In genomic region chr21:36125513-36126121, GRCh38 we compare ENCODE assay signal across 8 cellular contexts. TPM values are rescaled to one million over a fixed set of nuclear protein-coding genes. Genes with fewer than 3 reads are reported as not detected.
DNase-seq lines count a peak whose midpoint lies in the region; ATAC-seq and TF ChIP-seq lines count a peak whose summit lies in the region.

No MANE protein-coding gene starts in this region.

- 52 to 53% methylated on average over 6 to 8 of the region's 8 CpGs for WGBS in endodermal cell (ENCODE audit: insufficient coverage in 1 of 2, insufficient read length in 1 of 2), 2 experiments
- WGBS in upper lobe of left lung, 2 donors, result 17 to 28% methylated on average over 8 of the region's 8 CpGs

- H3K27me3 ChIP-seq in endodermal cell (ENCODE audit: control insufficient read depth, insufficient read depth, low read length, poor library complexity, severe bottlenecking) (peaks cover 2% of the 10 kb centered on the region), upper lobe of left lung (no peaks in the 10 kb centered on the region)

- no peaks in the 10 kb centered on the region for H3K9me3 Mint-ChIP-seq in endodermal cell

- no peak overlapping the region for H3K4me3 Mint-ChIP-seq in endodermal cell

- H3K27ac ChIP-seq in endodermal cell (ENCODE audit: low read depth, low read length), result no peak overlapping the region
- peak overlapping the region; percentile 1 to 69 (median 48) for H3K27ac ChIP-seq in upper lobe of left lung

- TF ChIP-seq POLR2A in upper lobe of left lung (IDR thresholded peaks at IDR 0.05), result no peak

- ATAC-seq in GM19351 (IDR thresholded peaks at IDR 0.05; ENCODE audit: unreplicated experiment), result peak; percentile 43
- peak; percentile 71 to 83 for ATAC-seq in upper lobe of left lung (ENCODE audit: low FRiP score in 2 of 2)
- no peak for ATAC-seq in GM18907 (IDR thresholded peaks at IDR 0.05; ENCODE audit: unreplicated experiment)

- DNase-seq in AG10803 (ENCODE audit: low read depth) (peak; percentile 59), NCI-H226 (peak; percentile 22), endodermal cell (peak; percentile 79), myocyte (ENCODE audit: low read depth) (peak; percentile 71), upper lobe of left lung (peak in 1 of 2 donors; percentile 76)
- DNase-seq in activated CD4-positive, alpha-beta T cell treated with anti-CD3 and anti-CD28 coated beads, Interleukin-2, amount 50 U/mL, for 4 hours, result peak; percentile 51 to 52

- no peak overlapping the region for H3K9ac ChIP-seq in endodermal cell (ENCODE audit: extremely low read depth, low read length, poor library complexity, severe bottlenecking)

- H3K36me3 Mint-ChIP-seq in endodermal cell (ENCODE audit: low read depth), result no peaks in the 10 kb centered on the region

- H3K4me1 ChIP-seq in endodermal cell (ENCODE audit: control insufficient read depth, insufficient read depth, low read length) (no peaks in the 10 kb centered on the region), upper lobe of left lung (peaks cover 0 to 26% (median 13%) of the 10 kb centered on the region in 4 donors)

- H3K36me3 ChIP-seq in endodermal cell (ENCODE audit: control insufficient read depth, insufficient read depth, low read length) (no peaks in the 10 kb centered on the region), upper lobe of left lung (no peaks in the 10 kb centered on the region)

- H3K9me3 ChIP-seq in endodermal cell (ENCODE audit: control insufficient read depth, low read length) (no peaks in the 10 kb centered on the region), upper lobe of left lung (no peaks in the 10 kb centered on the region)

- peaks cover 6% of the 10 kb centered on the region for H3K27me3 Mint-ChIP-seq in endodermal cell (ENCODE audit: insufficient read depth)

- H3K27ac Mint-ChIP-seq in endodermal cell, result no peak overlapping the region

- H3K4me3 ChIP-seq in AG10803 (ENCODE audit: low read length) (no peak overlapping the region), endodermal cell (ENCODE audit: low read length) (no peak overlapping the region), upper lobe of left lung (no peak overlapping the region)

- TF ChIP-seq CTCF in AG10803 (conservative IDR thresholded peaks at IDR 0.05; ENCODE audit: low read length) (peak; percentile 97), endodermal cell (conservative IDR thresholded peaks at IDR 0.05) (peak; percentile 89), upper lobe of left lung (IDR thresholded peaks at IDR 0.05) (peak; percentile 75 to 87 (median 82))

- no peak for TF ChIP-seq EP300 in upper lobe of left lung (IDR thresholded peaks at IDR 0.05)

- peaks cover 22% of the 10 kb centered on the region for H3K4me1 Mint-ChIP-seq in endodermal cell

RNA-seq across cellular contexts. Expression of gene CBR3, which starts 9.3 kb away (rescaled TPM):
- total RNA-seq in endodermal cell, result not detected
- polyA plus RNA-seq in endodermal cell (2013, experiment 1 of 2), result 0.32 TPM
- 0.37 TPM for polyA plus RNA-seq in endodermal cell (2013, experiment 2 of 2)
- 1.3 and 3.2 TPM in 2 replicates for total RNA-seq in myocyte
- polyA plus RNA-seq in myocyte (2012), result 6.2 TPM
- 1 to 10 TPM; 3.8 to 8.4 (median 6.2) TPM for total RNA-seq in upper lobe of left lung

RNA-seq across cellular contexts. Expression of gene DOP1B, which starts 31.0 kb away (rescaled TPM):
- total RNA-seq in endodermal cell (1 to 10 TPM; 7.8 to 8.0 TPM), myocyte (3.3 and 4.5 TPM in 2 replicates), upper lobe of left lung (10 to 100 TPM; 13.7 to 78.6 (median 23.0) TPM)
- 8.4 TPM for polyA plus RNA-seq in endodermal cell (2013, experiment 1 of 2)
- polyA plus RNA-seq in endodermal cell (2013, experiment 2 of 2), result 9.0 TPM
- 6.7 TPM for polyA plus RNA-seq in myocyte (2012)

RNA-seq across cellular contexts. Expression of gene CBR1, which starts 55.8 kb away (rescaled TPM):
- total RNA-seq in endodermal cell, result 10 to 100 TPM in 1 of 2 donors, under 1 TPM in 1; 0.40 to 15.1 TPM
- 35.6 TPM for polyA plus RNA-seq in endodermal cell (2013, experiment 1 of 2)
- polyA plus RNA-seq in endodermal cell (2013, experiment 2 of 2), result 31.5 TPM
- 46.3 and 72.3 TPM in 2 replicates for total RNA-seq in myocyte
- 71.1 TPM for polyA plus RNA-seq in myocyte (2012)
- total RNA-seq in upper lobe of left lung, result 100 to 1,000 TPM in 3 of 6 donors, 10 to 100 TPM in 3; 62.6 to 322 (median 106) TPM
